In the genomic region with DNA sequence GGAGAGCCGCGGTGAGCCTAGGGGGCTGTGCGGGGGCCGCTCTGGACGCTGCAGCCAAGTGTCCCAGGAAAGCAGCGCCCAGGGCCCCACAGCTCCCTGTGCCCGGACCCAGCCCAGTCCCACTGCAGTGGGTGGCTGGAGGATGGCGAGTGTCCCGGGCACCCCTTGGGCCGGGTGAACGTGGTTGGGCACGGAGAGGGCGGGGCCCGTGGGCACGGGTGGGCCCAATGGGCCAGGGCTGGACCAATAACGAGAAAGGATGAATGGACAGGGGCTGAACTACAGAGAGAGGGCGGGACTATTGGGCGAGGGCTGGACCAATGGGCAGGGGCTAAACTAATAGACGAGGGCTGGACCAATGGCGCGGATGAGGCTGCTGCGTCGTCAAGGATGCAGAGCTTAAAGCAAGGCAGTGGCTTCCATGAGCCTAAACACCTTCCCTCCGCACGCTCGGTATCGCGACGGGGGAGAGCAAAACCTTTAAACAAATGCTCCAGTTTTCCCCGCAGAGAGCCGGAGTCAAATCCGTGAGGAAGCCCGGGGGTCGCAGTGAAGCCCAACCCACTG, we compare ENCODE assay signal across 1 cellular context.
TF ChIP-seq lines count a peak whose summit lies in the region.

No MANE protein-coding gene starts in this region.

TF ChIP-seq in K562, 482 proteins besides CTCF, POLR2A, EP300 and RAD21 (continued from another document):
- TF ChIP-seq, protein P1, sequence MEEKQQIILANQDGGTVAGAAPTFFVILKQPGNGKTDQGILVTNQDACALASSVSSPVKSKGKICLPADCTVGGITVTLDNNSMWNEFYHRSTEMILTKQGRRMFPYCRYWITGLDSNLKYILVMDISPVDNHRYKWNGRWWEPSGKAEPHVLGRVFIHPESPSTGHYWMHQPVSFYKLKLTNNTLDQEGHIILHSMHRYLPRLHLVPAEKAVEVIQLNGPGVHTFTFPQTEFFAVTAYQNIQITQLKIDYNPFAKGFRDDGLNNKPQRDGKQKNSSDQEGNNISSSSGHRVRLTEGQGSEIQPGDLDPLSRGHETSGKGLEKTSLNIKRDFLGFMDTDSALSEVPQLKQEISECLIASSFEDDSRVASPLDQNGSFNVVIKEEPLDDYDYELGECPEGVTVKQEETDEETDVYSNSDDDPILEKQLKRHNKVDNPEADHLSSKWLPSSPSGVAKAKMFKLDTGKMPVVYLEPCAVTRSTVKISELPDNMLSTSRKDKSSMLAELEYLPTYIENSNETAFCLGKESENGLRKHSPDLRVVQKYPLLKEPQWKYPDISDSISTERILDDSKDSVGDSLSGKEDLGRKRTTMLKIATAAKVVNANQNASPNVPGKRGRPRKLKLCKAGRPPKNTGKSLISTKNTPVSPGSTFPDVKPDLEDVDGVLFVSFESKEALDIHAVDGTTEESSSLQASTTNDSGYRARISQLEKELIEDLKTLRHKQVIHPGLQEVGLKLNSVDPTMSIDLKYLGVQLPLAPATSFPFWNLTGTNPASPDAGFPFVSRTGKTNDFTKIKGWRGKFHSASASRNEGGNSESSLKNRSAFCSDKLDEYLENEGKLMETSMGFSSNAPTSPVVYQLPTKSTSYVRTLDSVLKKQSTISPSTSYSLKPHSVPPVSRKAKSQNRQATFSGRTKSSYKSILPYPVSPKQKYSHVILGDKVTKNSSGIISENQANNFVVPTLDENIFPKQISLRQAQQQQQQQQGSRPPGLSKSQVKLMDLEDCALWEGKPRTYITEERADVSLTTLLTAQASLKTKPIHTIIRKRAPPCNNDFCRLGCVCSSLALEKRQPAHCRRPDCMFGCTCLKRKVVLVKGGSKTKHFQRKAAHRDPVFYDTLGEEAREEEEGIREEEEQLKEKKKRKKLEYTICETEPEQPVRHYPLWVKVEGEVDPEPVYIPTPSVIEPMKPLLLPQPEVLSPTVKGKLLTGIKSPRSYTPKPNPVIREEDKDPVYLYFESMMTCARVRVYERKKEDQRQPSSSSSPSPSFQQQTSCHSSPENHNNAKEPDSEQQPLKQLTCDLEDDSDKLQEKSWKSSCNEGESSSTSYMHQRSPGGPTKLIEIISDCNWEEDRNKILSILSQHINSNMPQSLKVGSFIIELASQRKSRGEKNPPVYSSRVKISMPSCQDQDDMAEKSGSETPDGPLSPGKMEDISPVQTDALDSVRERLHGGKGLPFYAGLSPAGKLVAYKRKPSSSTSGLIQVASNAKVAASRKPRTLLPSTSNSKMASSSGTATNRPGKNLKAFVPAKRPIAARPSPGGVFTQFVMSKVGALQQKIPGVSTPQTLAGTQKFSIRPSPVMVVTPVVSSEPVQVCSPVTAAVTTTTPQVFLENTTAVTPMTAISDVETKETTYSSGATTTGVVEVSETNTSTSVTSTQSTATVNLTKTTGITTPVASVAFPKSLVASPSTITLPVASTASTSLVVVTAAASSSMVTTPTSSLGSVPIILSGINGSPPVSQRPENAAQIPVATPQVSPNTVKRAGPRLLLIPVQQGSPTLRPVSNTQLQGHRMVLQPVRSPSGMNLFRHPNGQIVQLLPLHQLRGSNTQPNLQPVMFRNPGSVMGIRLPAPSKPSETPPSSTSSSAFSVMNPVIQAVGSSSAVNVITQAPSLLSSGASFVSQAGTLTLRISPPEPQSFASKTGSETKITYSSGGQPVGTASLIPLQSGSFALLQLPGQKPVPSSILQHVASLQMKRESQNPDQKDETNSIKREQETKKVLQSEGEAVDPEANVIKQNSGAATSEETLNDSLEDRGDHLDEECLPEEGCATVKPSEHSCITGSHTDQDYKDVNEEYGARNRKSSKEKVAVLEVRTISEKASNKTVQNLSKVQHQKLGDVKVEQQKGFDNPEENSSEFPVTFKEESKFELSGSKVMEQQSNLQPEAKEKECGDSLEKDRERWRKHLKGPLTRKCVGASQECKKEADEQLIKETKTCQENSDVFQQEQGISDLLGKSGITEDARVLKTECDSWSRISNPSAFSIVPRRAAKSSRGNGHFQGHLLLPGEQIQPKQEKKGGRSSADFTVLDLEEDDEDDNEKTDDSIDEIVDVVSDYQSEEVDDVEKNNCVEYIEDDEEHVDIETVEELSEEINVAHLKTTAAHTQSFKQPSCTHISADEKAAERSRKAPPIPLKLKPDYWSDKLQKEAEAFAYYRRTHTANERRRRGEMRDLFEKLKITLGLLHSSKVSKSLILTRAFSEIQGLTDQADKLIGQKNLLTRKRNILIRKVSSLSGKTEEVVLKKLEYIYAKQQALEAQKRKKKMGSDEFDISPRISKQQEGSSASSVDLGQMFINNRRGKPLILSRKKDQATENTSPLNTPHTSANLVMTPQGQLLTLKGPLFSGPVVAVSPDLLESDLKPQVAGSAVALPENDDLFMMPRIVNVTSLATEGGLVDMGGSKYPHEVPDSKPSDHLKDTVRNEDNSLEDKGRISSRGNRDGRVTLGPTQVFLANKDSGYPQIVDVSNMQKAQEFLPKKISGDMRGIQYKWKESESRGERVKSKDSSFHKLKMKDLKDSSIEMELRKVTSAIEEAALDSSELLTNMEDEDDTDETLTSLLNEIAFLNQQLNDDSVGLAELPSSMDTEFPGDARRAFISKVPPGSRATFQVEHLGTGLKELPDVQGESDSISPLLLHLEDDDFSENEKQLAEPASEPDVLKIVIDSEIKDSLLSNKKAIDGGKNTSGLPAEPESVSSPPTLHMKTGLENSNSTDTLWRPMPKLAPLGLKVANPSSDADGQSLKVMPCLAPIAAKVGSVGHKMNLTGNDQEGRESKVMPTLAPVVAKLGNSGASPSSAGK (IDR thresholded peaks at IDR 0.05) = peak; percentile 38; the same call in 1 of the 2 replicates
- TF ChIP-seq HNRNPL (IDR thresholded peaks at IDR 0.05; ENCODE audit: low read depth, low read length) = peak; percentile 64; the same call in 1 of the 2 replicates
- peak; percentile 52 for TF ChIP-seq SAP30 (IDR thresholded peaks at IDR 0.05; ENCODE audit: borderline replicate concordance, insufficient read depth, low read depth, low read length, poor library complexity, severe bottlenecking)
- TF ChIP-seq CREB1 (IDR thresholded peaks at IDR 0.05) = peak; percentile 9; the same call in 1 of the 2 replicates
- TF ChIP-seq CREB1 (CRISPR knock-in tag; IDR thresholded peaks at IDR 0.05) = no peak
- TF ChIP-seq EWSR1 (IDR thresholded peaks at IDR 0.05; ENCODE audit: borderline replicate concordance, low read depth, partially characterized antibody) = no peak
- TF ChIP-seq, protein P2, sequence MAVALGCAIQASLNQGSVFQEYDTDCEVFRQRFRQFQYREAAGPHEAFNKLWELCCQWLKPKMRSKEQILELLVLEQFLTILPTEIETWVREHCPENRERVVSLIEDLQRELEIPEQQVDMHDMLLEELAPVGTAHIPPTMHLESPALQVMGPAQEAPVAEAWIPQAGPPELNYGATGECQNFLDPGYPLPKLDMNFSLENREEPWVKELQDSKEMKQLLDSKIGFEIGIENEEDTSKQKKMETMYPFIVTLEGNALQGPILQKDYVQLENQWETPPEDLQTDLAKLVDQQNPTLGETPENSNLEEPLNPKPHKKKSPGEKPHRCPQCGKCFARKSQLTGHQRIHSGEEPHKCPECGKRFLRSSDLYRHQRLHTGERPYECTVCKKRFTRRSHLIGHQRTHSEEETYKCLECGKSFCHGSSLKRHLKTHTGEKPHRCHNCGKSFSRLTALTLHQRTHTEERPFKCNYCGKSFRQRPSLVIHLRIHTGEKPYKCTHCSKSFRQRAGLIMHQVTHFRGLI (CRISPR knock-in tag; IDR thresholded peaks at IDR 0.05) = 0 out of 2 replicates have a peak, but pooled peaks have one; percentile 42
- peak; percentile 59; the same call in 1 of the 2 replicates for TF ChIP-seq MBD2 (IDR thresholded peaks at IDR 0.05; ENCODE audit: borderline replicate concordance, low read depth)
- TF ChIP-seq, protein P3, sequence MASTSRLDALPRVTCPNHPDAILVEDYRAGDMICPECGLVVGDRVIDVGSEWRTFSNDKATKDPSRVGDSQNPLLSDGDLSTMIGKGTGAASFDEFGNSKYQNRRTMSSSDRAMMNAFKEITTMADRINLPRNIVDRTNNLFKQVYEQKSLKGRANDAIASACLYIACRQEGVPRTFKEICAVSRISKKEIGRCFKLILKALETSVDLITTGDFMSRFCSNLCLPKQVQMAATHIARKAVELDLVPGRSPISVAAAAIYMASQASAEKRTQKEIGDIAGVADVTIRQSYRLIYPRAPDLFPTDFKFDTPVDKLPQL (IDR thresholded peaks at IDR 0.05; ENCODE audit: extremely low read depth, insufficient read length) = no peak
- no peak for TF ChIP-seq PTBP1 (IDR thresholded peaks at IDR 0.05; ENCODE audit: low read depth, low read length)
- TF ChIP-seq, protein P4, sequence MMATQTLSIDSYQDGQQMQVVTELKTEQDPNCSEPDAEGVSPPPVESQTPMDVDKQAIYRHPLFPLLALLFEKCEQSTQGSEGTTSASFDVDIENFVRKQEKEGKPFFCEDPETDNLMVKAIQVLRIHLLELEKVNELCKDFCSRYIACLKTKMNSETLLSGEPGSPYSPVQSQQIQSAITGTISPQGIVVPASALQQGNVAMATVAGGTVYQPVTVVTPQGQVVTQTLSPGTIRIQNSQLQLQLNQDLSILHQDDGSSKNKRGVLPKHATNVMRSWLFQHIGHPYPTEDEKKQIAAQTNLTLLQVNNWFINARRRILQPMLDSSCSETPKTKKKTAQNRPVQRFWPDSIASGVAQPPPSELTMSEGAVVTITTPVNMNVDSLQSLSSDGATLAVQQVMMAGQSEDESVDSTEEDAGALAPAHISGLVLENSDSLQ (IDR thresholded peaks at IDR 0.05) = peak; percentile 96
TF ChIP-seq in K562: peak in this region for 34.
